Comparison of ENCODE assay signal across 8 cellular contexts in genomic region chr19:13846533-13847032, GRCh38. TPM values are rescaled to one million over a fixed set of nuclear protein-coding genes. Genes with fewer than 3 reads are reported as not detected.
A peak's percentile ranks its signal among the peaks of the same experiment; 100 is the strongest.
DNase-seq lines count a peak whose midpoint lies in the region; ATAC-seq and TF ChIP-seq lines count a peak whose summit lies in the region.

No MANE protein-coding gene starts in this region.

- H3K4me3 ChIP-seq in fibroblast of villous mesenchyme (ENCODE audit: low read depth, low read length) (peak overlapping the region; percentile 62), thoracic aorta (peak overlapping the region; percentile 78)

- ATAC-seq in GM18909 (IDR thresholded peaks at IDR 0.05; ENCODE audit: poor library complexity, unreplicated experiment) (peak; percentile 49), HG03342 (IDR thresholded peaks at IDR 0.05; ENCODE audit: unreplicated experiment) (peak; percentile 56), omental fat pad (ENCODE audit: low FRiP score) (peak; percentile 1), thoracic aorta (ENCODE audit: insufficient number of reproducible peaks, low FRiP score, low read depth) (peak; percentile 9)

- H3K36me3 ChIP-seq in thoracic aorta = no peaks in the 10 kb centered on the region

- TF ChIP-seq CTCF in fibroblast of villous mesenchyme (IDR thresholded peaks at IDR 0.05; ENCODE audit: insufficient read depth, low read depth, low read length) (no peak), omental fat pad (IDR thresholded peaks at IDR 0.05) (no peak), thoracic aorta (IDR thresholded peaks at IDR 0.05) (no peak)

- H3K27me3 ChIP-seq in thoracic aorta (replicated peaks; ENCODE audit: insufficient read depth) = no peaks in the 10 kb centered on the region

- H3K27ac ChIP-seq in thoracic aorta = peak overlapping the region; percentile 99 to 100

- H3K4me1 ChIP-seq in thoracic aorta (ENCODE audit: control insufficient read depth in 1 of 2, low read depth in 2 of 2) = peaks cover 40 to 67% of the 10 kb centered on the region in 2 donors

- H3K9me3 ChIP-seq in thoracic aorta = no peaks in the 10 kb centered on the region

- DNase-seq in AML-193 (lab: John Stamatoyannopoulos, UW) = peak; percentile 76 to 81
- peak; percentile 99 for DNase-seq in RPMI7951 (ENCODE audit: low read depth)
- DNase-seq in activated T-helper 9 cell treated with anti-CD3 and anti-CD28 coated beads, Interleukin-2, amount 50 U/mL, for 16 hours (ENCODE audit: low read depth) = peak; percentile 90
- peak; percentile 97 for DNase-seq in fibroblast of villous mesenchyme (ENCODE audit: low read depth)
- DNase-seq in omental fat pad (ENCODE audit: low spot score) = no peak
- peak; percentile 88 for DNase-seq in thoracic aorta (ENCODE audit: low spot score)

RNA-seq across cellular contexts. Expression of gene NANOS3, which starts 30.4 kb away (rescaled TPM):
- total RNA-seq in RPMI7951 (2014; rRNA removed; shearing (Covaris generic)) = 1.3 TPM in 1 of 2 replicates, not detected in the other
- total RNA-seq in fibroblast of villous mesenchyme (0.64 TPM in 1 of 2 replicates, not detected in the other), omental fat pad (not detected), thoracic aorta (not detected)

RNA-seq across cellular contexts. Expression of gene ZSWIM4, which starts 51.3 kb away (rescaled TPM):
- total RNA-seq in RPMI7951 (2014; rRNA removed; shearing (Covaris generic)) = 2.8 TPM in 2 replicates
- total RNA-seq in fibroblast of villous mesenchyme = 12.1 and 13.2 TPM in 2 replicates
- total RNA-seq in omental fat pad = 1 to 10 TPM; 3.8 to 5.2 (median 4.6) TPM
- total RNA-seq in thoracic aorta = 10 to 100 TPM in 1 of 2 donors, 1 to 10 TPM in 1; 9.5 to 11.8 TPM

RNA-seq across cellular contexts. Expression of gene BRME1, which starts 59.3 kb away (rescaled TPM):
- 1.6 and 2.1 TPM in 2 replicates for total RNA-seq in RPMI7951 (2014; rRNA removed; shearing (Covaris generic))
- total RNA-seq in fibroblast of villous mesenchyme (0.32 and 0.43 TPM in 2 replicates), omental fat pad (under 1 TPM in 2 of 4 donors, not detected in 2; 0.46 to 0.95 TPM), thoracic aorta (1 to 10 TPM in 1 of 2 donors, not detected in 1; 3.7 TPM)

RNA-seq across cellular contexts. Expression of gene CC2D1A, which starts 59.4 kb away (rescaled TPM):
- total RNA-seq in RPMI7951 (2014; rRNA removed; shearing (Covaris generic)) = 14.7 and 15.7 TPM in 2 replicates
- 18.6 and 22.9 TPM in 2 replicates for total RNA-seq in fibroblast of villous mesenchyme
- total RNA-seq in omental fat pad = 10 to 100 TPM; 12.3 to 24.9 (median 15.6) TPM
- 10 to 100 TPM; 29.5 to 38.7 TPM for total RNA-seq in thoracic aorta

Comparison
In these comparisons a context has a peak if more than half of its experiments do, and no peak if none do; other contexts are left out.
1. ATAC-seq: peak in every context shown above with its lines; median percentile 56 in HG03342; 49 in GM18909; 9 in thoracic aorta; 1 in omental fat pad.